In the genomic region with DNA sequence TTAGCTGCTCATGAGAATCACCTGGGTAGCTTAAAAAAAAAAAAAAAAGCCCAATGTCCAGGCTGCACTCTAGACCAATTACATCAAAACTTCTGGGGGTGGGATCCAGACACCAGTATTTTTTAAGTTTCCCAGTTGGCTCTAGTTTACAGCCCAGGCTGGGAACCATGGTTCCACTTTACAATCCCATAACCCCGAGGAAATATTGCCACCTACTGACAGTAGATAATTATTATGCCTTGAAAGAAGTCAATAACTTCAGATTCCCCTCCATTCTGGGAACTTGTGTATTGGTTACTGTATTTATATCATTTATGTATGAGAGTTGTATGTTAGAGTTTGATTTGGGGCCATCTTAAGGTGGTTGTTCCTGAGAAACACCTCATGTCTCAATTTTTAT, we compare ENCODE assay signal across 8 cellular contexts.
A peak's percentile ranks its signal among the peaks of the same experiment; 100 is the strongest.
DNase-seq lines count a peak whose midpoint lies in the region; ATAC-seq and TF ChIP-seq lines count a peak whose summit lies in the region.

No MANE protein-coding gene starts in this region.

- H3K4me3 ChIP-seq in cardiac fibroblast (replicated peaks in 1 of 2; ENCODE audit: low read depth in 2 of 2, low read length in 2 of 2) (no peak overlapping the region), neural cell (ENCODE audit: low read length) (no peak overlapping the region)

- no peaks in the 10 kb centered on the region for H4K20me1 ChIP-seq in neural cell (ENCODE audit: insufficient read depth)

- no peak overlapping the region for H3K9ac ChIP-seq in neural cell (ENCODE audit: low read length)

- no peak for TF ChIP-seq EP300 in neural cell (conservative IDR thresholded peaks at IDR 0.05; ENCODE audit: poor library complexity, severe bottlenecking)

- H3K9me2 ChIP-seq in neural cell (ENCODE audit: insufficient read depth, low read length), result no peaks in the 10 kb centered on the region

- H3F3A ChIP-seq in neural cell (ENCODE audit: insufficient read depth, low read length, poor library complexity, severe bottlenecking), result no peaks in the 10 kb centered on the region

- H3K9me3 ChIP-seq in neural cell (ENCODE audit: low read length), result no peaks in the 10 kb centered on the region

- TF ChIP-seq CTCF in cardiac fibroblast (IDR thresholded peaks at IDR 0.05; ENCODE audit: low read depth, low read length) (peak; percentile 18), neural cell (IDR thresholded peaks at IDR 0.05; ENCODE audit: poor library complexity, severe bottlenecking) (peak; percentile 65)

- ATAC-seq in GM21717 (IDR thresholded peaks at IDR 0.05; ENCODE audit: unreplicated experiment), result no peak
- ATAC-seq in HG02588 (IDR thresholded peaks at IDR 0.05; ENCODE audit: unreplicated experiment), result no peak
- ATAC-seq in GM19395 (IDR thresholded peaks at IDR 0.05; ENCODE audit: unreplicated experiment), result no peak

- peak; percentile 44 to 45 for DNase-seq in NCI-H446 (lab: John Stamatoyannopoulos, UW)
- DNase-seq in NCI-H446 treated with DMSO at 0.1 percent for 48 hours (lab: John Stamatoyannopoulos, UW), result no peak
- DNase-seq in NCI-H510A treated with DMSO at 0.1 percent for 48 hours (lab: John Stamatoyannopoulos, UW), result peak; percentile 67
- DNase-seq in cardiac fibroblast (ENCODE audit: low read depth in 2 of 2), result peak; percentile 61 to 62

- H2AFZ ChIP-seq in neural cell (ENCODE audit: low read depth, low read length), result no peak overlapping the region

- no peaks in the 10 kb centered on the region for H3K36me3 ChIP-seq in neural cell (ENCODE audit: insufficient read depth, low read length)

- no peaks in the 10 kb centered on the region for H3K27me3 ChIP-seq in neural cell (ENCODE audit: insufficient read depth, low read depth, low read length)

- H3K27ac ChIP-seq in neural cell (ENCODE audit: low read length), result no peak overlapping the region

- no peaks in the 10 kb centered on the region for H3K79me2 ChIP-seq in neural cell (replicated peaks; ENCODE audit: insufficient read depth, low read length)

- no peak overlapping the region for H3K4me2 ChIP-seq in neural cell (ENCODE audit: low read length)

- peak; percentile 73 for TF ChIP-seq RAD21 in neural cell (conservative IDR thresholded peaks at IDR 0.05)

TF ChIP-seq in neural cell, 6 proteins besides CTCF, POLR2A, EP300 and RAD21:
- no peak for TF ChIP-seq TAF1 (IDR thresholded peaks at IDR 0.05; ENCODE audit: low read depth)
- no peak for TF ChIP-seq POLR2AphosphoS5 (IDR thresholded peaks at IDR 0.05)
- TF ChIP-seq, protein P1, sequence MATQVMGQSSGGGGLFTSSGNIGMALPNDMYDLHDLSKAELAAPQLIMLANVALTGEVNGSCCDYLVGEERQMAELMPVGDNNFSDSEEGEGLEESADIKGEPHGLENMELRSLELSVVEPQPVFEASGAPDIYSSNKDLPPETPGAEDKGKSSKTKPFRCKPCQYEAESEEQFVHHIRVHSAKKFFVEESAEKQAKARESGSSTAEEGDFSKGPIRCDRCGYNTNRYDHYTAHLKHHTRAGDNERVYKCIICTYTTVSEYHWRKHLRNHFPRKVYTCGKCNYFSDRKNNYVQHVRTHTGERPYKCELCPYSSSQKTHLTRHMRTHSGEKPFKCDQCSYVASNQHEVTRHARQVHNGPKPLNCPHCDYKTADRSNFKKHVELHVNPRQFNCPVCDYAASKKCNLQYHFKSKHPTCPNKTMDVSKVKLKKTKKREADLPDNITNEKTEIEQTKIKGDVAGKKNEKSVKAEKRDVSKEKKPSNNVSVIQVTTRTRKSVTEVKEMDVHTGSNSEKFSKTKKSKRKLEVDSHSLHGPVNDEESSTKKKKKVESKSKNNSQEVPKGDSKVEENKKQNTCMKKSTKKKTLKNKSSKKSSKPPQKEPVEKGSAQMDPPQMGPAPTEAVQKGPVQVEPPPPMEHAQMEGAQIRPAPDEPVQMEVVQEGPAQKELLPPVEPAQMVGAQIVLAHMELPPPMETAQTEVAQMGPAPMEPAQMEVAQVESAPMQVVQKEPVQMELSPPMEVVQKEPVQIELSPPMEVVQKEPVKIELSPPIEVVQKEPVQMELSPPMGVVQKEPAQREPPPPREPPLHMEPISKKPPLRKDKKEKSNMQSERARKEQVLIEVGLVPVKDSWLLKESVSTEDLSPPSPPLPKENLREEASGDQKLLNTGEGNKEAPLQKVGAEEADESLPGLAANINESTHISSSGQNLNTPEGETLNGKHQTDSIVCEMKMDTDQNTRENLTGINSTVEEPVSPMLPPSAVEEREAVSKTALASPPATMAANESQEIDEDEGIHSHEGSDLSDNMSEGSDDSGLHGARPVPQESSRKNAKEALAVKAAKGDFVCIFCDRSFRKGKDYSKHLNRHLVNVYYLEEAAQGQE (IDR thresholded peaks at IDR 0.05; ENCODE audit: borderline replicate concordance), result no peak
- TF ChIP-seq MXI1 (conservative IDR thresholded peaks at IDR 0.05; ENCODE audit: poor library complexity, severe bottlenecking), result no peak
- TF ChIP-seq SMC3 (conservative IDR thresholded peaks at IDR 0.05; ENCODE audit: poor library complexity), result peak; percentile 72
